Comparison of ENCODE assay signal across 9 cellular contexts in genomic region chr14:105487986-105488777, GRCh38. TPM values are rescaled to one million over a fixed set of nuclear protein-coding genes. Genes with fewer than 3 reads are reported as not detected.
DNase-seq lines count a peak whose midpoint lies in the region; ATAC-seq and TF ChIP-seq lines count a peak whose summit lies in the region.
"Had no signal": no experiment of that assay in that cellular context is flagged by ENCODE, and none has a peak within 500 bp of the region (broad histone marks: within the 10 kb centered on the region; RNA-seq: fewer than 3 reads in every experiment).

No MANE protein-coding gene starts in this region.

- H3K4me3 ChIP-seq in left lung (peak overlapping the region; percentile 46 to 81), stomach smooth muscle (ENCODE audit: low read length in 2 of 2) (peak overlapping the region; percentile 46 to 78)

- ATAC-seq in activated T-cell treated with anti-CD3 and anti-CD28 coated beads, Interleukin-2, amount 50 U/mL, for 4 hours = no peak
- peak; percentile 3 for ATAC-seq in left lung

- no peaks in the 10 kb centered on the region for H3K36me3 ChIP-seq in left lung
- H3K36me3 ChIP-seq in stomach smooth muscle (ENCODE audit: control insufficient read depth in 2 of 2, insufficient read depth in 2 of 2, low read length in 2 of 2) = no peaks in the 10 kb centered on the region

- intact Hi-C loops in left lung (cut with DNase I) = loop anchor here in 1 of 2 donors (5.0 kb wide), 1 partner anchor 116 kb away; no protein-coding TSS in a partner anchor

- peaks cover 33 to 84% of the 10 kb centered on the region in 2 donors for H3K4me1 ChIP-seq in left lung
- H3K4me1 ChIP-seq in stomach smooth muscle (ENCODE audit: control insufficient read depth, insufficient read depth, low read length) = peaks cover 77% of the 10 kb centered on the region

- TF ChIP-seq CTCF in left lung (IDR thresholded peaks at IDR 0.05) = no peak

- H3K27me3 ChIP-seq in left lung (peaks cover 0 to 44% of the 10 kb centered on the region in 2 donors), stomach smooth muscle (ENCODE audit: control insufficient read depth in 1 of 2, insufficient read depth in 2 of 2, low read length in 2 of 2) (peaks cover 2 to 19% of the 10 kb centered on the region in 2 donors)

- peak overlapping the region; percentile 95 to 97 for H3K27ac ChIP-seq in left lung
- H3K27ac ChIP-seq in stomach smooth muscle (ENCODE audit: low read length) = peak overlapping the region; percentile 53

- H3K27me3 Mint-ChIP-seq in activated T-cell treated with anti-CD3 and anti-CD28 coated beads, Interleukin-2, amount 50 U/mL, for 4 hours (ENCODE audit: low read depth) = no peaks in the 10 kb centered on the region

- no peaks in the 10 kb centered on the region for H3K36me3 Mint-ChIP-seq in activated T-cell treated with anti-CD3 and anti-CD28 coated beads, Interleukin-2, amount 50 U/mL, for 4 hours (ENCODE audit: insufficient read depth)

- H3K9me3 ChIP-seq in left lung = no peaks in the 10 kb centered on the region
- no peaks in the 10 kb centered on the region for H3K9me3 ChIP-seq in stomach smooth muscle (ENCODE audit: control insufficient read depth in 2 of 2, low read length in 2 of 2)

- peak; percentile 68 for DNase-seq in HT-29 (ENCODE audit: low spot score)
- DNase-seq in activated T-cell treated with anti-CD3 and anti-CD28 coated beads, Interleukin-2, amount 50 U/mL, for 4 hours = no peak
- peak in 1 of 2 donors; percentile 76 for DNase-seq in left lung
- no peak for DNase-seq in NCI-H2227 treated with DMSO at 0.1 percent for 48 hours (lab: John Stamatoyannopoulos, UW)
- DNase-seq in ureter (ENCODE audit: low spot score) = no peak
- DNase-seq in DMS153 treated with DMSO at 0.1 percent for 48 hours (lab: John Stamatoyannopoulos, UW; ENCODE audit: unreplicated experiment) = no peak
- no peak for DNase-seq in middle frontal gyrus (ENCODE audit: extremely low spot score, low spot score)
- DNase-seq: NCI-H1092 had no signal

- H3K9ac ChIP-seq in stomach smooth muscle (ENCODE audit: low read length in 2 of 2) = peak overlapping the region in 1 of 2 donors; percentile 47

- peak overlapping the region; percentile 81 for H3K4me3 Mint-ChIP-seq in activated T-cell treated with anti-CD3 and anti-CD28 coated beads, Interleukin-2, amount 50 U/mL, for 4 hours

- peaks cover 46% of the 10 kb centered on the region for H3K4me1 Mint-ChIP-seq in activated T-cell treated with anti-CD3 and anti-CD28 coated beads, Interleukin-2, amount 50 U/mL, for 4 hours (ENCODE audit: low read depth)

- H3K9me3 Mint-ChIP-seq in activated T-cell treated with anti-CD3 and anti-CD28 coated beads, Interleukin-2, amount 50 U/mL, for 4 hours = no peaks in the 10 kb centered on the region

RNA-seq across cellular contexts. Expression of gene CRIP1, which starts 1.5 kb away (rescaled TPM):
- 667 and 791 TPM in 2 replicates for total RNA-seq in HT-29 (2014; rRNA removed; shearing (Covaris generic))
- total RNA-seq in activated T-cell treated with anti-CD3 and anti-CD28 coated beads, Interleukin-2, amount 50 U/mL, for 4 hours = 10 to 100 TPM; 24.9 to 43.9 (median 33.5) TPM
- 100 to 1,000 TPM; 171 to 281 TPM for total RNA-seq in left lung
- total RNA-seq in ureter = 127 TPM

RNA-seq across cellular contexts. Expression of gene TEDC1, which starts 2.9 kb away (rescaled TPM):
- 112 and 140 TPM in 2 replicates for total RNA-seq in HT-29 (2014; rRNA removed; shearing (Covaris generic))
- total RNA-seq in activated T-cell treated with anti-CD3 and anti-CD28 coated beads, Interleukin-2, amount 50 U/mL, for 4 hours = 10 to 100 TPM; 53.7 to 58.7 (median 57.8) TPM
- 10 to 100 TPM; 12.8 to 16.8 TPM for total RNA-seq in left lung
- total RNA-seq in ureter = 9.7 TPM

RNA-seq across cellular contexts. Expression of gene CRIP2, which starts 13.6 kb away (rescaled TPM):
- total RNA-seq in HT-29 (2014; rRNA removed; shearing (Covaris generic)) = 267 and 274 TPM in 2 replicates
- 1 to 10 TPM in 1 of 3 donors, under 1 TPM in 2; 0.90 to 1.4 (median 0.91) TPM for total RNA-seq in activated T-cell treated with anti-CD3 and anti-CD28 coated beads, Interleukin-2, amount 50 U/mL, for 4 hours
- 100 to 1,000 TPM; 172 to 224 TPM for total RNA-seq in left lung
- 186 TPM for total RNA-seq in ureter

RNA-seq across cellular contexts. Expression of gene TMEM121, which starts 38.2 kb away (rescaled TPM):
- total RNA-seq in HT-29 (2014; rRNA removed; shearing (Covaris generic)) = 0.31 and 0.65 TPM in 2 replicates
- 10 to 100 TPM; 14.4 to 24.6 (median 19.5) TPM for total RNA-seq in activated T-cell treated with anti-CD3 and anti-CD28 coated beads, Interleukin-2, amount 50 U/mL, for 4 hours
- 1 to 10 TPM; 2.4 to 3.0 TPM for total RNA-seq in left lung
- total RNA-seq in ureter = 1.1 TPM

Comparison
In these comparisons a context has a peak if more than half of its experiments do, and no peak if none do; other contexts are left out.
1. RNA of gene CRIP2, which starts 13.6 kb away (total RNA-seq): 267 to 274 TPM in HT-29, 172 to 224 TPM in left lung and 186 TPM in ureter (single experiment); 0.90 to 1.4 TPM in activated T-cell treated with anti-CD3 and anti-CD28 coated beads, Interleukin-2, amount 50 U/mL, for 4 hours; every median in the first group is over 10 times any median in the second.